In genomic region chr9:126206099-126206498, GRCh38 we compare ENCODE assay signal across 17 cellular contexts.
"Had no signal": no experiment of that assay in that cellular context is flagged by ENCODE, and none has a peak within 500 bp of the region (broad histone marks: within the 10 kb centered on the region; RNA-seq: fewer than 3 reads in every experiment).

No MANE protein-coding gene starts in this region.

- DNase-seq: activated CD4-positive, alpha-beta T cell treated with anti-CD3 and anti-CD28 coated beads for 48 hours; activated CD4-positive, alpha-beta T cell treated with anti-CD3 and anti-CD28 coated beads, Interleukin-2, amount 50 U/mL, for 48 hours; activated CD8-positive, alpha-beta memory T cell treated with anti-CD3 and anti-CD28 coated beads for 24 hours; activated T-cell treated with anti-CD3 and anti-CD28 coated beads, Interleukin-2, amount 50 U/mL, for 1 hour; esophagus squamous epithelium; foreskin melanocyte; left ventricle myocardium superior; mucosa of descending colon; stimulated activated CD4-positive, alpha-beta T cell treated with anti-CD3 and anti-CD28 coated beads, Interleukin-12 subunit alpha, Interleukin-12 subunit beta, amount 100 ng/mL, for 4 hours; stimulated activated CD4-positive, alpha-beta T cell treated with anti-CD3 and anti-CD28 coated beads, Interleukin-4, amount 100 ng/mL, for 1 hour; stimulated activated naive CD8-positive, alpha-beta T cell treated with anti-CD3 and anti-CD28 coated beads, Interleukin-15, Interleukin-2, amounts not matched to agents 100 U/mL and 50 U/mL, for 24 hours; T-helper 1 cell; testis; transverse colon had no signal

- ATAC-seq: activated CD4-positive, CD25-positive, alpha-beta regulatory T cell treated with anti-CD3 and anti-CD28 coated beads, Interleukin-2, amount 50 U/mL, for 24 hours; left ventricle myocardium superior; mucosa of descending colon; natural killer cell treated with Interleukin-12 subunit alpha and Interleukin-12 subunit beta and Interleukin-15 and Interleukin-18, amount 100 ng/mL, for 72 hours; sciatic nerve; stimulated activated naive CD8-positive, alpha-beta T cell treated with anti-CD3 and anti-CD28 coated beads, Interleukin-15, Interleukin-2, amounts not matched to agents 100 U/mL and 50 U/mL, for 24 hours had no signal
